In genomic region chr17:76102944-76103273, GRCh38 we compare ENCODE assay signal across 8 cellular contexts. TPM values are rescaled to one million over a fixed set of nuclear protein-coding genes. Genes with fewer than 3 reads are reported as not detected.
DNase-seq lines count a peak whose midpoint lies in the region; ATAC-seq and TF ChIP-seq lines count a peak whose summit lies in the region.

No MANE protein-coding gene starts in this region.

- intact Hi-C loops in activated CD8-positive, alpha-beta T cell treated with anti-CD3 and anti-CD28 coated beads for 36 hours (cut with micrococcal nuclease) = loop anchor here (5.0 kb wide), 1 partner anchor 86 kb away; no protein-coding TSS in a partner anchor

- H3K4me1 Mint-ChIP-seq in activated CD8-positive, alpha-beta T cell treated with anti-CD3 and anti-CD28 coated beads for 36 hours (ENCODE audit: low read depth) = peaks cover 25% of the 10 kb centered on the region

- DNase-seq in DMS53 (lab: John Stamatoyannopoulos, UW) (peak; percentile 55), DMS53 treated with DMSO at 0.1 percent for 48 hours (lab: John Stamatoyannopoulos, UW; ENCODE audit: unreplicated experiment) (no peak), RPMI8226 (no peak), hippocampal formation (lab: John Stamatoyannopoulos, UW) (no peak)
- no peak for DNase-seq in activated CD8-positive, alpha-beta T cell treated with anti-CD3 and anti-CD28 coated beads for 36 hours

- H3K27me3 Mint-ChIP-seq in activated CD8-positive, alpha-beta T cell treated with anti-CD3 and anti-CD28 coated beads for 36 hours = no peaks in the 10 kb centered on the region

- H3K36me3 ChIP-seq in iPS-20b (ENCODE audit: insufficient read depth, low read depth, low read length) = peaks cover 31% of the 10 kb centered on the region
- peaks cover 3 to 36% (median 18%) of the 10 kb centered on the region in 5 donors for H3K36me3 ChIP-seq in subcutaneous abdominal adipose tissue (ENCODE audit: control insufficient read depth in 5 of 5, insufficient read depth in 5 of 5, low read length in 5 of 5)

- no peaks in the 10 kb centered on the region for H3K9me3 Mint-ChIP-seq in activated CD8-positive, alpha-beta T cell treated with anti-CD3 and anti-CD28 coated beads for 36 hours

- CTCF ChIA-PET in activated CD8-positive, alpha-beta T cell treated with anti-CD3 and anti-CD28 coated beads for 36 hours (lab: Charles Lee) = interaction anchor here (0.6 to 4.5 kb wide), 8 partner anchors 74 to 295 kb away, joined by 3 to 27 read pairs (median 3); no protein-coding TSS in a partner anchor

- no peak for TF ChIP-seq CTCF in activated CD8-positive, alpha-beta T cell treated with anti-CD3 and anti-CD28 coated beads for 36 hours (IDR thresholded peaks at IDR 0.05)

- H3K9me3 ChIP-seq in iPS-20b (ENCODE audit: insufficient read depth, low read depth, low read length) (no peaks in the 10 kb centered on the region), subcutaneous abdominal adipose tissue (ENCODE audit: control insufficient read depth in 5 of 5, low read length in 5 of 5) (no peaks in the 10 kb centered on the region)

- H3K9ac ChIP-seq in iPS-20b (ENCODE audit: low read depth, low read length) = peak overlapping the region; percentile 86
- H3K9ac ChIP-seq in subcutaneous abdominal adipose tissue (ENCODE audit: low read length in 5 of 5) = peak overlapping the region; percentile 53 to 96 (median 87)

- peak overlapping the region; percentile 93 for H3K4me3 Mint-ChIP-seq in activated CD8-positive, alpha-beta T cell treated with anti-CD3 and anti-CD28 coated beads for 36 hours

- POLR2A ChIA-PET in activated CD8-positive, alpha-beta T cell treated with anti-CD3 and anti-CD28 coated beads for 36 hours (lab: Charles Lee) = interaction anchor here (1.1 to 2.4 kb wide), 11 partner anchors 10 to 170 kb away, joined by 3 to 15 read pairs (median 6); partner anchors contain the start of genes FOXJ1 and UBALD2

- no peak for ATAC-seq in activated CD8-positive, alpha-beta T cell treated with anti-CD3 and anti-CD28 coated beads for 36 hours
- ATAC-seq in GM19035 (IDR thresholded peaks at IDR 0.05; ENCODE audit: unreplicated experiment) = no peak

- H3K27me3 ChIP-seq in iPS-20b (ENCODE audit: insufficient read depth, low read length) (no peaks in the 10 kb centered on the region), subcutaneous abdominal adipose tissue (ENCODE audit: control insufficient read depth in 5 of 5, insufficient read depth in 4 of 5, low read length in 5 of 5) (no peaks in the 10 kb centered on the region)

- H3K27ac ChIP-seq in iPS-20b (ENCODE audit: low read length) (peak overlapping the region; percentile 98), subcutaneous abdominal adipose tissue (ENCODE audit: low read depth, low read length) (peak overlapping the region; percentile 72)

- H3K4me3 ChIP-seq in iPS-20b (ENCODE audit: low read length) (peak overlapping the region; percentile 93), subcutaneous abdominal adipose tissue (ENCODE audit: low read depth in 1 of 5, low read length in 5 of 5) (peak overlapping the region; percentile 63 to 99 (median 79))

- peaks cover 16% of the 10 kb centered on the region for H3K36me3 Mint-ChIP-seq in activated CD8-positive, alpha-beta T cell treated with anti-CD3 and anti-CD28 coated beads for 36 hours (ENCODE audit: low read depth)

- H3K4me1 ChIP-seq in iPS-20b (ENCODE audit: insufficient read depth, low read length) (peaks cover 14% of the 10 kb centered on the region), subcutaneous abdominal adipose tissue (ENCODE audit: control insufficient read depth in 5 of 5, insufficient read depth in 5 of 5, low read length in 5 of 5) (peaks cover 6 to 22% (median 20%) of the 10 kb centered on the region in 5 donors)

- peak overlapping the region; percentile 97 for H3K27ac Mint-ChIP-seq in activated CD8-positive, alpha-beta T cell treated with anti-CD3 and anti-CD28 coated beads for 36 hours

RNA-seq across cellular contexts. Expression of gene EXOC7, which starts 0.7 kb away (rescaled TPM):
- total RNA-seq in activated CD8-positive, alpha-beta T cell treated with anti-CD3 and anti-CD28 coated beads for 36 hours = 10 to 100 TPM; 53.5 to 64.9 TPM

RNA-seq across cellular contexts. Expression of gene ZACN, which starts 23.9 kb away (rescaled TPM):
- 1 to 10 TPM; 2.3 to 3.0 TPM for total RNA-seq in activated CD8-positive, alpha-beta T cell treated with anti-CD3 and anti-CD28 coated beads for 36 hours

RNA-seq across cellular contexts. Expression of gene GALR2, which starts 28.3 kb away (rescaled TPM):
- total RNA-seq in activated CD8-positive, alpha-beta T cell treated with anti-CD3 and anti-CD28 coated beads for 36 hours = 1 to 10 TPM; 1.6 to 2.1 TPM

RNA-seq across cellular contexts. Expression of gene SRP68, which starts 30.6 kb away (rescaled TPM):
- 100 to 1,000 TPM; 132 to 135 TPM for total RNA-seq in activated CD8-positive, alpha-beta T cell treated with anti-CD3 and anti-CD28 coated beads for 36 hours

RNA-seq across cellular contexts. Expression of gene FOXJ1, which starts 38.1 kb away (rescaled TPM):
- total RNA-seq in activated CD8-positive, alpha-beta T cell treated with anti-CD3 and anti-CD28 coated beads for 36 hours = 10 to 100 TPM; 11.1 to 11.6 TPM
